ENCODE assay signal across 19 cellular contexts in genomic region chr18:4236940-4237686, GRCh38.
DNase-seq lines count a peak whose midpoint lies in the region; ATAC-seq, FAIRE-seq and TF ChIP-seq lines count a peak whose summit lies in the region.
"Had no signal": no experiment of that assay in that cellular context is flagged by ENCODE, and none has a peak within 500 bp of the region (broad histone marks: within the 10 kb centered on the region; RNA-seq: fewer than 3 reads in every experiment).

No MANE protein-coding gene starts in this region.

- no peak overlapping the region for H2AK5ac ChIP-seq in H1 (ENCODE audit: low read depth, low read length)

- H3K36me3 ChIP-seq in H1 (ENCODE audit: control insufficient read depth in 2 of 4, insufficient read depth in 4 of 4, low read length in 3 of 4) (no peaks in the 10 kb centered on the region), PC-3 (ENCODE audit: low read depth, low read length) (no peaks in the 10 kb centered on the region)

- H3K9me2 ChIP-seq in PC-3 (replicated peaks; ENCODE audit: low read length): no peaks in the 10 kb centered on the region

- BruUV-seq in PC-3 (replicated peaks; lab: Mats Ljungman, UMichigan): no TSS peak

- no peak overlapping the region for H4K91ac ChIP-seq in H1 (replicated peaks; ENCODE audit: insufficient read length, low read length)

- H3K4ac ChIP-seq in H1 (replicated peaks; ENCODE audit: insufficient read length, low read depth, low read length): no peak overlapping the region

- POLR2A ChIA-PET in H1 (lab: Charles Lee; ENCODE audit: partially characterized antibody): interaction anchor here (1.4 kb wide), 1 partner anchor 13 kb away, joined by 3 read pairs; no protein-coding TSS in a partner anchor
- POLR2A ChIA-PET in PC-3 (lab: Charles Lee; ENCODE audit: unreplicated experiment): no interaction called here

- CTCF ChIA-PET in H1 (lab: Charles Lee; ENCODE audit: partially characterized antibody) (interaction anchor here (0.6 to 1.2 kb wide), 4 partner anchors 16 to 130 kb away, joined by 3 to 4 read pairs (median 3); no protein-coding TSS in a partner anchor), PC-3 (lab: Charles Lee) (no interaction called here)

- H2BK20ac ChIP-seq in H1 (ENCODE audit: low read length): no peak overlapping the region

- H2AFZ ChIP-seq in H1 (ENCODE audit: low read length): no peak overlapping the region
- no peak overlapping the region for H2AFZ ChIP-seq in PC-3 (ENCODE audit: low read length)
- H2AFZ ChIP-seq: GM23248 had no signal

- ATAC-seq in GM21717 (IDR thresholded peaks at IDR 0.05; ENCODE audit: unreplicated experiment) (peak; percentile 61), PC-3 (no peak)
- ATAC-seq: HCT116, SK-N-SH treated with all-trans-retinoic acid at 6 μM for 48 hours, T-cell had no signal

- no peak overlapping the region for H2BK15ac ChIP-seq in H1 (ENCODE audit: low read length)

- peak; percentile 72 for DNase-seq in GM12865 (ENCODE audit: low read depth)
- peak; percentile 57 for DNase-seq in NCI-H526 treated with DMSO at 0.1 percent for 48 hours (lab: John Stamatoyannopoulos, UW)
- no peak for DNase-seq in H1 (ENCODE audit: low read depth in 1 of 2, low spot score in 2 of 2)
- DNase-seq in midbrain (lab: John Stamatoyannopoulos, UW): no peak
- DNase-seq in foreskin fibroblast: no peak
- DNase-seq in PC-3: no peak
- no peak for DNase-seq in NCI-H1092 treated with DMSO at 0.1 percent for 48 hours (lab: John Stamatoyannopoulos, UW)
- DNase-seq: 8988T, DND-41, GM23248, NCI-H1436 treated with DMSO at 0.1 percent for 48 hours, NCI-H2029, NCI-H446, NCI-H69, SHP77 treated with DMSO at 0.1 percent for 48 hours, T-cell had no signal

- H3K27me3 ChIP-seq in H1 (replicated peaks in 1 of 4; ENCODE audit: control insufficient read depth in 3 of 4, extremely low read depth in 1 of 4, insufficient read depth in 3 of 4, low read length in 3 of 4) (peaks cover 14 to 35% (median 17%) of the 10 kb centered on the region in 4 experiments; a peak in 5 of 7 replicates), PC-3 (ENCODE audit: low read length) (no peaks in the 10 kb centered on the region)

- 63% methylated on average over 11 of the region's 11 CpGs; no CpG with 5 or more reads in 1 of the 2 experiments for WGBS in H1 (ENCODE audit: extremely low coverage in 1 of 2, insufficient coverage in 1 of 2, insufficient read length in 1 of 2, insufficient replicate concordance in 2 of 2, low coverage in 1 of 2, low lambda C conversion rate in 2 of 2, missing lambda C conversion rate in 1 of 2), 2 experiments

- H2BK5ac ChIP-seq in H1 (ENCODE audit: low read depth, low read length): no peak overlapping the region

- H3K18ac ChIP-seq in H1 (ENCODE audit: extremely low read depth, low read length): no peak overlapping the region; the same call in 1 of the 2 replicates

- H3K23ac ChIP-seq in H1 (ENCODE audit: insufficient read length): no peak overlapping the region

- H3K4me1 ChIP-seq in H1 (replicated peaks in 1 of 4; ENCODE audit: control insufficient read depth in 3 of 4, insufficient read depth in 4 of 4, low read length in 3 of 4): peaks cover 3 to 26% (median 15%) of the 10 kb centered on the region in 4 experiments; a peak in 5 of 7 replicates
- H3K4me1 ChIP-seq in PC-3 (ENCODE audit: insufficient read depth, low read length): no peaks in the 10 kb centered on the region

- H3K4me3 ChIP-seq in GM12865 (ENCODE audit: low read depth, low read length) (peak overlapping the region; percentile 6; the same call in 1 of the 2 replicates), H1 (ENCODE audit: extremely low read depth in 1 of 4, insufficient read depth in 2 of 4, low read depth in 3 of 4, low read length in 4 of 4) (no peak overlapping the region), foreskin fibroblast (ENCODE audit: low read depth in 1 of 2, low read length in 2 of 2) (no peak overlapping the region), PC-3 (ENCODE audit: low read length) (no peak overlapping the region)
- H3K4me3 ChIP-seq: GM23248 had no signal

- peaks cover 4% of the 10 kb centered on the region in 2 experiments for H4K20me1 ChIP-seq in H1 (replicated peaks in 1 of 2; ENCODE audit: control insufficient read depth in 1 of 2, insufficient read depth in 2 of 2, low read length in 2 of 2)
- H4K20me1 ChIP-seq in PC-3 (ENCODE audit: low read length): no peaks in the 10 kb centered on the region

- no peak for TF ChIP-seq RAD21 in H1 (IDR thresholded peaks at IDR 0.05 in 1 of 2, conservative IDR thresholded peaks at IDR 0.05 in 1 of 2; ENCODE audit: low read depth in 2 of 2, low read length in 2 of 2)

- no peak for TF ChIP-seq EP300 in H1 (IDR thresholded peaks at IDR 0.05; ENCODE audit: borderline replicate concordance in 1 of 2, low read depth in 2 of 2, low read length in 2 of 2)

- H3K14ac ChIP-seq in H1 (ENCODE audit: insufficient read length): no peak overlapping the region

- H3K27ac ChIP-seq in H1 (ENCODE audit: low read depth, low read length) (no peak overlapping the region), PC-3 (ENCODE audit: low read length) (no peak overlapping the region)
- H3K27ac ChIP-seq: GM23248 had no signal

- no peaks in the 10 kb centered on the region for H3K9me3 ChIP-seq in H1 (ENCODE audit: insufficient read depth in 2 of 2, low read depth in 1 of 2, low read length in 1 of 2)
- H3K9me3 ChIP-seq in PC-3 (ENCODE audit: low read length): peaks cover 24% of the 10 kb centered on the region

- H3K4me2 ChIP-seq in H1 (ENCODE audit: insufficient read depth in 1 of 2, low read depth in 2 of 2, low read length in 2 of 2) (peak overlapping the region in 1 of 2 experiments; percentile 12; a peak in 1 of 4 replicates), PC-3 (ENCODE audit: low read length) (no peak overlapping the region)

- no peak overlapping the region for H3K56ac ChIP-seq in H1 (replicated peaks; ENCODE audit: insufficient read length, low read depth, low read length)

- no peak overlapping the region; the same call in 1 of the 2 replicates for H4K8ac ChIP-seq in H1 (ENCODE audit: extremely low read depth, insufficient read depth, low read length)

- no peaks in the 10 kb centered on the region for H3F3A ChIP-seq in PC-3 (ENCODE audit: low read length, unreplicated experiment)

- H3K79me2 ChIP-seq in H1 (ENCODE audit: control insufficient read depth in 1 of 2, insufficient read depth in 2 of 2, low read length in 2 of 2): 0 out of 4 replicates have a peak, but pooled peaks cover 0 to 2% of the 10 kb centered on the region in 2 experiments
- H3K79me2 ChIP-seq in PC-3 (ENCODE audit: low read length): no peaks in the 10 kb centered on the region

- TF ChIP-seq POLR2A in H1 (IDR thresholded peaks at IDR 0.05; ENCODE audit: control extremely low read depth in 1 of 2, low read depth in 2 of 2, low read length in 2 of 2): no peak

- FAIRE-seq in H1 (lab: Jason Lieb, UNC): no peak

- H3K23me2 ChIP-seq in H1 (ENCODE audit: low read depth, low read length): no peaks in the 10 kb centered on the region

- H2BK12ac ChIP-seq in H1 (ENCODE audit: low read depth, low read length): no peak overlapping the region; the same call in 1 of the 2 replicates

- intact Hi-C loops in PC-3 (cut with micrococcal nuclease): no loop called here

- H3K79me1 ChIP-seq in H1 (ENCODE audit: low read depth, low read length): no peaks in the 10 kb centered on the region

- no peak overlapping the region; a peak in 1 of 7 replicates for H3K9ac ChIP-seq in H1 (replicated peaks in 1 of 4; ENCODE audit: extremely low read depth in 1 of 4, low read depth in 3 of 4, low read length in 3 of 4)
- H3K9ac ChIP-seq in PC-3 (ENCODE audit: low read length): no peak overlapping the region
- H3K9ac ChIP-seq: GM23248 had no signal

- H2BK120ac ChIP-seq in H1 (replicated peaks; ENCODE audit: low read depth, low read length): no peak overlapping the region

- H4K5ac ChIP-seq in H1 (ENCODE audit: insufficient read length, low read depth, low read length): no peak overlapping the region

- TF ChIP-seq CTCF in GM12865 (IDR thresholded peaks at IDR 0.05; ENCODE audit: insufficient read depth, low read depth, low read length, missing control alignments): no peak
- no peak for TF ChIP-seq CTCF in H1 (IDR thresholded peaks at IDR 0.05; ENCODE audit: control extremely low read depth in 1 of 3, insufficient read depth in 1 of 3, low read depth in 1 of 3, low read length in 3 of 3)
- TF ChIP-seq CTCF in foreskin fibroblast (IDR thresholded peaks at IDR 0.05; ENCODE audit: low read depth, low read length): no peak
- no peak for TF ChIP-seq CTCF in PC-3 (conservative IDR thresholded peaks at IDR 0.05; ENCODE audit: low read depth, low read length)

TF ChIP-seq in H1, 55 proteins besides CTCF, POLR2A, EP300 and RAD21:
- no peak for TF ChIP-seq CHD2 (IDR thresholded peaks at IDR 0.05; ENCODE audit: low read length)
- TF ChIP-seq SP1 (IDR thresholded peaks at IDR 0.05; ENCODE audit: low read depth, low read length): peak; percentile 31; the same call in 1 of the 2 replicates
- 0 out of 2 replicates have a peak, but pooled peaks have one; percentile 11 for TF ChIP-seq TEAD4 (IDR thresholded peaks at IDR 0.05; ENCODE audit: low read depth, low read length)

Comparison
In these comparisons a context has a peak if more than half of its experiments do, and no peak if none do; other contexts are left out.
1. DNase-seq: peak in GM12865 (single experiment) and NCI-H526 treated with DMSO at 0.1 percent for 48 hours (single experiment); none in H1 (0 of 2), midbrain (single experiment), foreskin fibroblast (0 of 2), PC-3 (single experiment) and NCI-H1092 treated with DMSO at 0.1 percent for 48 hours (single experiment).